In genomic region chr17:28406478-28406824, GRCh38 we compare ENCODE assay signal across 8 cellular contexts. TPM values are rescaled to one million over a fixed set of nuclear protein-coding genes. Genes with fewer than 3 reads are reported as not detected.
A peak's percentile ranks its signal among the peaks of the same experiment; 100 is the strongest.
DNase-seq lines count a peak whose midpoint lies in the region; ATAC-seq and TF ChIP-seq lines count a peak whose summit lies in the region.

No MANE protein-coding gene starts in this region.

- intact Hi-C loops in psoas muscle (cut with DNase I) (no loop called here), aorta (cut with DNase I) (no loop called here)

- peak overlapping the region; percentile 81 for H3K4me3 ChIP-seq in psoas muscle
- peak overlapping the region in 1 of 2 donors; percentile 72 for H3K4me3 ChIP-seq in aorta (ENCODE audit: low read length in 2 of 2)

- TF ChIP-seq CTCF in glutamatergic neuron (IDR thresholded peaks at IDR 0.05; ENCODE audit: partially characterized antibody, unreplicated experiment) (no peak), psoas muscle (IDR thresholded peaks at IDR 0.05) (no peak)

- no peaks in the 10 kb centered on the region for H3K36me3 Mint-ChIP-seq in activated naive CD4-positive, alpha-beta T cell treated with anti-CD3 and anti-CD28 coated beads, Interleukin-2, amount 50 U/mL, for 24 hours
- H3K36me3 Mint-ChIP-seq in T-cell (no peaks in the 10 kb centered on the region), glutamatergic neuron (ENCODE audit: unreplicated experiment) (no peaks in the 10 kb centered on the region)

- no peak overlapping the region for H3K27ac ChIP-seq in psoas muscle
- no peak overlapping the region for H3K27ac ChIP-seq in aorta (ENCODE audit: low read depth in 1 of 2, low read length in 2 of 2)

- no peak for DNase-seq in activated naive CD4-positive, alpha-beta T cell treated with anti-CD3 and anti-CD28 coated beads, Interleukin-2, amount 50 U/mL, for 16 hours
- DNase-seq in T-cell (no peak), glutamatergic neuron (no peak), psoas muscle (no peak), hippocampal formation (lab: John Stamatoyannopoulos, UW) (no peak), aorta (no peak)

- H3K9me3 Mint-ChIP-seq in activated naive CD4-positive, alpha-beta T cell treated with anti-CD3 and anti-CD28 coated beads, Interleukin-2, amount 50 U/mL, for 24 hours, result no peaks in the 10 kb centered on the region
- H3K9me3 Mint-ChIP-seq in T-cell (no peaks in the 10 kb centered on the region), glutamatergic neuron (ENCODE audit: unreplicated experiment) (peaks cover 14% of the 10 kb centered on the region)

- peak overlapping the region; percentile 82 for H3K4me3 Mint-ChIP-seq in activated naive CD4-positive, alpha-beta T cell treated with anti-CD3 and anti-CD28 coated beads, Interleukin-2, amount 50 U/mL, for 24 hours
- H3K4me3 Mint-ChIP-seq in T-cell, result peak overlapping the region; percentile 74 to 76 (median 75)
- H3K4me3 Mint-ChIP-seq in glutamatergic neuron (ENCODE audit: unreplicated experiment), result peak overlapping the region; percentile 90

- WGBS in psoas muscle, 3 donors, result 25 to 32% (median 28%) methylated on average over 9 of the region's 9 CpGs
- 29 to 31% methylated on average over 9 of the region's 9 CpGs for WGBS in aorta, 2 donors

- no peaks in the 10 kb centered on the region for H3K4me1 ChIP-seq in psoas muscle
- H3K4me1 ChIP-seq in aorta (ENCODE audit: control insufficient read depth in 1 of 2, insufficient read depth in 2 of 2, low read length in 2 of 2), result no peaks in the 10 kb centered on the region

- H3K36me3 ChIP-seq in psoas muscle (ENCODE audit: insufficient read depth in 1 of 2, low read depth in 1 of 2), result peaks cover 0 to 26% of the 10 kb centered on the region in 2 donors
- no peaks in the 10 kb centered on the region for H3K36me3 ChIP-seq in aorta (ENCODE audit: control insufficient read depth in 1 of 2, insufficient read depth in 2 of 2, low read length in 1 of 2)

- no peaks in the 10 kb centered on the region for H3K27me3 ChIP-seq in psoas muscle (ENCODE audit: insufficient read depth in 3 of 3, low read length in 2 of 3)
- H3K27me3 ChIP-seq in aorta (ENCODE audit: control insufficient read depth in 1 of 2, insufficient read depth in 2 of 2, low read length in 1 of 2), result no peaks in the 10 kb centered on the region

- CTCF ChIA-PET in T-cell (lab: Charles Lee), result interaction anchor here in 1 of 2 donors (0.9 kb wide), 1 partner anchor 10 kb away, joined by 3 read pairs; no protein-coding TSS in a partner anchor

- peak; percentile 14 to 30 (median 20) for ATAC-seq in T-cell (replicated peaks in 1 of 4)
- peak; percentile 12 to 44 (median 34) for ATAC-seq in psoas muscle
- ATAC-seq in HG03571 (IDR thresholded peaks at IDR 0.05; ENCODE audit: unreplicated experiment), result no peak
- no peak for ATAC-seq in aorta (ENCODE audit: low FRiP score)

- no peaks in the 10 kb centered on the region for H3K9me3 ChIP-seq in psoas muscle
- H3K9me3 ChIP-seq in aorta (ENCODE audit: control insufficient read depth, low read length), result no peaks in the 10 kb centered on the region

- H3K4me1 Mint-ChIP-seq in activated naive CD4-positive, alpha-beta T cell treated with anti-CD3 and anti-CD28 coated beads, Interleukin-2, amount 50 U/mL, for 24 hours, result peaks cover 5% of the 10 kb centered on the region
- H3K4me1 Mint-ChIP-seq in T-cell (peaks cover 5 to 16% (median 12%) of the 10 kb centered on the region in 3 donors), glutamatergic neuron (ENCODE audit: low read depth, unreplicated experiment) (peaks cover 4% of the 10 kb centered on the region)

- no peaks in the 10 kb centered on the region for H3K27me3 Mint-ChIP-seq in activated naive CD4-positive, alpha-beta T cell treated with anti-CD3 and anti-CD28 coated beads, Interleukin-2, amount 50 U/mL, for 24 hours
- H3K27me3 Mint-ChIP-seq in T-cell (peaks cover 14 to 15% of the 10 kb centered on the region in 2 donors), glutamatergic neuron (ENCODE audit: unreplicated experiment) (peaks cover 11% of the 10 kb centered on the region)

- POLR2A ChIA-PET in T-cell (lab: Charles Lee), result no interaction called here

- peak overlapping the region; percentile 35 for H3K27ac Mint-ChIP-seq in activated naive CD4-positive, alpha-beta T cell treated with anti-CD3 and anti-CD28 coated beads, Interleukin-2, amount 50 U/mL, for 24 hours
- H3K27ac Mint-ChIP-seq in T-cell (peak overlapping the region in 1 of 2 donors; percentile 5), glutamatergic neuron (ENCODE audit: unreplicated experiment) (peak overlapping the region; percentile 59)

RNA-seq across cellular contexts. Expression of gene SLC46A1, which starts 0.4 kb away (rescaled TPM):
- total RNA-seq in T-cell, result 1 to 10 TPM in 4 of 5 donors, under 1 TPM in 1; 0.93 to 2.7 (median 2.5) TPM
- 6.3 TPM for total RNA-seq in glutamatergic neuron (ENCODE audit: unreplicated experiment)
- 1 to 10 TPM; 2.7 to 4.2 (median 2.8) TPM for total RNA-seq in psoas muscle
- 1 to 10 TPM; 1.1 to 2.5 (median 1.4) TPM for polyA plus RNA-seq in psoas muscle
- total RNA-seq in aorta, result 10 to 100 TPM in 1 of 2 donors, 1 to 10 TPM in 1; 6.4 to 16.7 TPM
- polyA plus RNA-seq in aorta, result 10 to 100 TPM in 1 of 2 donors, 1 to 10 TPM in 1; 4.4 to 10.5 TPM

RNA-seq across cellular contexts. Expression of gene SARM1, which starts 35.0 kb away (rescaled TPM):
- total RNA-seq in T-cell (10 to 100 TPM; 26.0 to 42.3 (median 37.9) TPM), glutamatergic neuron (ENCODE audit: unreplicated experiment) (100 TPM), psoas muscle (1 to 10 TPM; 1.8 to 2.2 (median 1.9) TPM), aorta (10 to 100 TPM; 14.5 to 20.3 TPM)
- polyA plus RNA-seq in psoas muscle (under 1 TPM; 0.77 to 0.91 (median 0.82) TPM), aorta (10 to 100 TPM in 1 of 2 donors, 1 to 10 TPM in 1; 4.9 to 10.3 TPM)

RNA-seq across cellular contexts. Expression of gene VTN, which starts 36.3 kb away (rescaled TPM):
- 1 to 10 TPM in 3 of 5 donors, under 1 TPM in 2; 0.50 to 1.9 (median 1.2) TPM for total RNA-seq in T-cell
- 0.25 TPM for total RNA-seq in glutamatergic neuron (ENCODE audit: unreplicated experiment)
- 1 to 10 TPM in 1 of 4 donors, under 1 TPM in 1, not detected in 2; 0.24 to 1.2 TPM for total RNA-seq in psoas muscle
- under 1 TPM; 0.06 to 0.18 (median 0.12) TPM for polyA plus RNA-seq in psoas muscle
- 1 to 10 TPM; 1.5 to 2.6 TPM for total RNA-seq in aorta
- 1 to 10 TPM in 1 of 2 donors, under 1 TPM in 1; 0.63 to 4.3 TPM for polyA plus RNA-seq in aorta

RNA-seq across cellular contexts. Expression of gene SEBOX, which starts 41.5 kb away (rescaled TPM):
- total RNA-seq in T-cell (not detected), glutamatergic neuron (ENCODE audit: unreplicated experiment) (not detected), psoas muscle (not detected), aorta (not detected)
- polyA plus RNA-seq in psoas muscle (not detected), aorta (not detected)

RNA-seq across cellular contexts. Expression of gene POLDIP2, which starts 49.1 kb away (rescaled TPM):
- total RNA-seq in T-cell (10 to 100 TPM; 29.2 to 38.7 (median 33.2) TPM), glutamatergic neuron (ENCODE audit: unreplicated experiment) (73.5 TPM), psoas muscle (100 to 1,000 TPM; 182 to 206 (median 190) TPM), aorta (10 to 100 TPM; 40.1 to 42.5 TPM)
- polyA plus RNA-seq in psoas muscle (100 to 1,000 TPM; 172 to 299 (median 204) TPM), aorta (10 to 100 TPM; 36.6 to 41.4 TPM)

Comparison
In these comparisons a context has a peak if more than half of its experiments do, and no peak if none do; other contexts are left out.
1. ATAC-seq: peak in T-cell (4 of 4) and psoas muscle (4 of 4); none in HG03571 (single experiment) and aorta (single experiment).
2. RNA of gene SARM1, which starts 35.0 kb away (total RNA-seq): 100 TPM in glutamatergic neuron (single experiment), 26.0 to 42.3 TPM in T-cell and 14.5 to 20.3 TPM in aorta; 1.8 to 2.2 TPM in psoas muscle; every median in the first group is over 4 times any median in the second.
3. Peak in every context shown above with its lines, with median percentiles within 50 percentile points of each other: H3K4me3 Mint-ChIP-seq.